In genomic region chr2:120227111-120227991, GRCh38 we compare ENCODE assay signal across 2 cellular contexts.
TF ChIP-seq lines count a peak whose summit lies in the region.

No MANE protein-coding gene starts in this region.

TF ChIP-seq in HEK293, 187 proteins besides CTCF, POLR2A, EP300 and RAD21:
- TF ChIP-seq ZNF140 (tag by site-specific recombination; IDR thresholded peaks at IDR 0.05) = no peak
- peak; percentile 18; the same call in 1 of the 2 replicates for TF ChIP-seq ZIC2 (tag by site-specific recombination; IDR thresholded peaks at IDR 0.05)

TF ChIP-seq in HepG2, 621 proteins besides CTCF, POLR2A, EP300 and RAD21 (continues in another document):
- TF ChIP-seq XRCC5 (optimal IDR thresholded peaks at IDR 0.05; ENCODE audit: low read length) (peak; percentile 22), RCOR2 (CRISPR knock-in tag; IDR thresholded peaks at IDR 0.05) (0 out of 2 replicates have a peak, but pooled peaks have one; percentile 13), DNMT1 (CRISPR knock-in tag; IDR thresholded peaks at IDR 0.05) (0 out of 2 replicates have a peak, but pooled peaks have one; percentile 30), ZFP91 (CRISPR knock-in tag; IDR thresholded peaks at IDR 0.05; ENCODE audit: borderline replicate concordance) (peak; percentile 40; the same call in 1 of the 2 replicates), BATF2 (CRISPR knock-in tag; IDR thresholded peaks at IDR 0.05) (0 out of 2 replicates have a peak, but pooled peaks have one; percentile 35), ZNF687 (CRISPR knock-in tag; IDR thresholded peaks at IDR 0.05) (peak; percentile 43), HINFP (CRISPR knock-in tag; IDR thresholded peaks at IDR 0.05; ENCODE audit: low read depth) (0 out of 2 replicates have a peak, but pooled peaks have one; percentile 38), ZNF331 (CRISPR knock-in tag; IDR thresholded peaks at IDR 0.05) (0 out of 2 replicates have a peak, but pooled peaks have one; percentile 28), ZBTB38 (CRISPR knock-in tag; IDR thresholded peaks at IDR 0.05) (peak; percentile 23; the same call in 1 of the 2 replicates), ETS1 (CRISPR knock-in tag; IDR thresholded peaks at IDR 0.05) (no peak), HOXA9 (CRISPR knock-in tag; IDR thresholded peaks at IDR 0.05; ENCODE audit: borderline replicate concordance) (peak; percentile 29; the same call in 1 of the 2 replicates), FOSL2 (CRISPR knock-in tag; IDR thresholded peaks at IDR 0.05) (peak; percentile 36; the same call in 1 of the 2 replicates), KLF13 (CRISPR knock-in tag; IDR thresholded peaks at IDR 0.05) (no peak), ZNF792 (CRISPR knock-in tag; IDR thresholded peaks at IDR 0.05) (0 out of 2 replicates have a peak, but pooled peaks have one; percentile 27), ZNF574 (CRISPR knock-in tag; IDR thresholded peaks at IDR 0.05) (no peak; the same call in 1 of the 2 replicates), ZNF740 (CRISPR knock-in tag; IDR thresholded peaks at IDR 0.05) (peak; percentile 26; the same call in 1 of the 2 replicates), MTA1 (CRISPR knock-in tag; IDR thresholded peaks at IDR 0.05; ENCODE audit: borderline replicate concordance) (0 out of 2 replicates have a peak, but pooled peaks have one; percentile 19), THRA (CRISPR knock-in tag; IDR thresholded peaks at IDR 0.05; ENCODE audit: borderline replicate concordance) (peak; percentile 10; the same call in 1 of the 2 replicates), ZNF143 (CRISPR knock-in tag; IDR thresholded peaks at IDR 0.05) (no peak), REL (CRISPR knock-in tag; conservative IDR thresholded peaks at IDR 0.05) (0 out of 2 replicates have a peak, but pooled peaks have one; percentile 35), PAXIP1 (CRISPR knock-in tag; conservative IDR thresholded peaks at IDR 0.05) (0 out of 2 replicates have a peak, but pooled peaks have one; percentile 32), TBX2 (CRISPR knock-in tag; IDR thresholded peaks at IDR 0.05; ENCODE audit: borderline replicate concordance) (peak; percentile 68; the same call in 1 of the 2 replicates), ZXDC (CRISPR knock-in tag; IDR thresholded peaks at IDR 0.05) (no peak), RXRB (CRISPR knock-in tag; IDR thresholded peaks at IDR 0.05; ENCODE audit: borderline replicate concordance) (peak; percentile 30; the same call in 1 of the 2 replicates), CSRNP2 (CRISPR knock-in tag; conservative IDR thresholded peaks at IDR 0.05; ENCODE audit: low read depth) (no peak)
